In the genomic region with DNA sequence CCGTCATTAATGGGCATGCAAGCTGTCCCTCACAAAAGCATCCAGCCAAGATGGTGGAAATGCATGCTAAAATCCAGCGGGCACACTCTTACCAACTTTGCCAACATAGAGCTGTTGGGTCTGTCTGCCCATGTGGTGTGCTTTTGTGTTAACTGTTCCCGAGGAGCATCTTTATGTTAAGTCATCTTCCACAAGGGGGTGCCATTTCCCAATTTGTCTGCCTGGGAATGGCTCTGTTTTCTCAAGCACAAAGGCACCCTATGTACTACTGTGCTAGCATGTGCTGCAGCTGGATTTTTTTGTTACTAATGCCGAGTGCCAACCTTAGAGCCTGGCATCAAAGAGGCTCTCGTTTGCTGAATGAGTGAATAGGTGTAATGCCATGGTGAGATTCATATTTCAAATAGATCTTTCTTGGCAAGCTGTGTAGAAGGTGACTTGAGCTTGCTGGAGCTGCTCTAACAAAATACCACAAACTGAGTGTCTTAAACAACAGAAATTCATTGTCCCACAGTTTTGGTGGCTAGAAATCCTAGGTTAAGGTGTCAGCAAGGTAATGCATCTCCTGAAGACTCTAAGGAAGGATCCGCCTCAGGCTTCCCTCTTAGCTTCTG, we compare ENCODE assay signal across 8 cellular contexts.
DNase-seq lines count a peak whose midpoint lies in the region; ATAC-seq and TF ChIP-seq lines count a peak whose summit lies in the region.

No MANE protein-coding gene starts in this region.

- peaks cover 0 to 1% (median 0%) of the 10 kb centered on the region in 7 donors for H3K9me3 Mint-ChIP-seq in CD4-positive, CD25-positive, alpha-beta regulatory T cell
- H3K9me3 Mint-ChIP-seq in nephron, result peaks cover 3% of the 10 kb centered on the region

- 31% methylated on average over 6 of the region's 6 CpGs for WGBS in esophagus muscularis mucosa

- H3K4me1 Mint-ChIP-seq in CD4-positive, CD25-positive, alpha-beta regulatory T cell, result no peaks in the 10 kb centered on the region
- peaks cover 20% of the 10 kb centered on the region for H3K4me1 Mint-ChIP-seq in nephron

- H3K27ac ChIP-seq in CD4-positive, CD25-positive, alpha-beta regulatory T cell (ENCODE audit: insufficient read depth, low read length, poor library complexity, severe bottlenecking), result no peak overlapping the region
- no peak overlapping the region for H3K27ac ChIP-seq in esophagus muscularis mucosa (replicated peaks in 1 of 4)

- no peak overlapping the region for H3K27ac Mint-ChIP-seq in CD4-positive, CD25-positive, alpha-beta regulatory T cell
- H3K27ac Mint-ChIP-seq in nephron, result peak overlapping the region; percentile 7 to 27 (median 13)

- ATAC-seq in CD4-positive, CD25-positive, alpha-beta regulatory T cell (ENCODE audit: low read depth in 2 of 2), result no peak
- peak; percentile 96 for ATAC-seq in GM18858 (IDR thresholded peaks at IDR 0.05; ENCODE audit: unreplicated experiment)
- ATAC-seq in HG02981 (IDR thresholded peaks at IDR 0.05; ENCODE audit: unreplicated experiment), result peak; percentile 90

- no peak overlapping the region for H3K4me3 ChIP-seq in CD4-positive, CD25-positive, alpha-beta regulatory T cell (ENCODE audit: low read depth, low read length)
- H3K4me3 ChIP-seq in esophagus muscularis mucosa, result no peak overlapping the region

- no peak for TF ChIP-seq EP300 in esophagus muscularis mucosa (IDR thresholded peaks at IDR 0.05)

- intact Hi-C loops in esophagus muscularis mucosa (cut with DNase I), result no loop called here

- TF ChIP-seq CTCF in esophagus muscularis mucosa (IDR thresholded peaks at IDR 0.05) (peak in 2 of 3 experiments; percentile 38 to 52), nephron (IDR thresholded peaks at IDR 0.05; ENCODE audit: unreplicated experiment in 3 of 3) (peak; percentile 56 to 77 (median 72))

- H3K9me3 ChIP-seq in CD4-positive, CD25-positive, alpha-beta regulatory T cell (ENCODE audit: control insufficient read depth in 2 of 2, low read length in 2 of 2), result no peaks in the 10 kb centered on the region
- H3K9me3 ChIP-seq in esophagus muscularis mucosa, result no peaks in the 10 kb centered on the region

- H3K36me3 Mint-ChIP-seq in CD4-positive, CD25-positive, alpha-beta regulatory T cell, result no peaks in the 10 kb centered on the region
- no peaks in the 10 kb centered on the region for H3K36me3 Mint-ChIP-seq in nephron (ENCODE audit: low read depth)

- no peaks in the 10 kb centered on the region for H3K36me3 ChIP-seq in CD4-positive, CD25-positive, alpha-beta regulatory T cell (ENCODE audit: control insufficient read depth, insufficient read depth, low read length)
- no peaks in the 10 kb centered on the region for H3K36me3 ChIP-seq in esophagus muscularis mucosa

- peak in 2 of 3 donors; percentile 2 to 54 for DNase-seq in CD4-positive, CD25-positive, alpha-beta regulatory T cell
- DNase-seq in NCI-H146 (lab: John Stamatoyannopoulos, UW) (peak; percentile 48), T1000 (lab: John Stamatoyannopoulos, UW) (peak; percentile 15), esophagus muscularis mucosa (ENCODE audit: extremely low spot score) (no peak), GM19240 (ENCODE audit: insufficient read length, low spot score) (no peak)

- H3K4me1 ChIP-seq in CD4-positive, CD25-positive, alpha-beta regulatory T cell (ENCODE audit: control insufficient read depth, insufficient read depth, low read length, poor library complexity, severe bottlenecking), result no peaks in the 10 kb centered on the region
- H3K4me1 ChIP-seq in esophagus muscularis mucosa, result no peaks in the 10 kb centered on the region

- H3K27me3 ChIP-seq in CD4-positive, CD25-positive, alpha-beta regulatory T cell (ENCODE audit: control insufficient read depth, insufficient read depth, low read length), result no peaks in the 10 kb centered on the region
- no peaks in the 10 kb centered on the region for H3K27me3 ChIP-seq in esophagus muscularis mucosa

- no peak for TF ChIP-seq POLR2A in esophagus muscularis mucosa (IDR thresholded peaks at IDR 0.05; ENCODE audit: low read depth)

- H3K4me3 Mint-ChIP-seq in CD4-positive, CD25-positive, alpha-beta regulatory T cell, result no peak overlapping the region
- H3K4me3 Mint-ChIP-seq in nephron, result no peak overlapping the region

- H3K27me3 Mint-ChIP-seq in CD4-positive, CD25-positive, alpha-beta regulatory T cell, result no peaks in the 10 kb centered on the region
- H3K27me3 Mint-ChIP-seq in nephron (ENCODE audit: low read depth), result no peaks in the 10 kb centered on the region

Comparison
In these comparisons a context has a peak if more than half of its experiments do, and no peak if none do; other contexts are left out.
1. ATAC-seq: peak in GM18858 (single experiment) and HG02981 (single experiment); none in CD4-positive, CD25-positive, alpha-beta regulatory T cell (0 of 2).
2. DNase-seq: peak in CD4-positive, CD25-positive, alpha-beta regulatory T cell (2 of 3), NCI-H146 (single experiment) and T1000 (single experiment); none in esophagus muscularis mucosa (single experiment) and GM19240 (single experiment).
3. H3K27ac Mint-ChIP-seq: peak in nephron (3 of 3); none in CD4-positive, CD25-positive, alpha-beta regulatory T cell (0 of 3).